In the genomic region with DNA sequence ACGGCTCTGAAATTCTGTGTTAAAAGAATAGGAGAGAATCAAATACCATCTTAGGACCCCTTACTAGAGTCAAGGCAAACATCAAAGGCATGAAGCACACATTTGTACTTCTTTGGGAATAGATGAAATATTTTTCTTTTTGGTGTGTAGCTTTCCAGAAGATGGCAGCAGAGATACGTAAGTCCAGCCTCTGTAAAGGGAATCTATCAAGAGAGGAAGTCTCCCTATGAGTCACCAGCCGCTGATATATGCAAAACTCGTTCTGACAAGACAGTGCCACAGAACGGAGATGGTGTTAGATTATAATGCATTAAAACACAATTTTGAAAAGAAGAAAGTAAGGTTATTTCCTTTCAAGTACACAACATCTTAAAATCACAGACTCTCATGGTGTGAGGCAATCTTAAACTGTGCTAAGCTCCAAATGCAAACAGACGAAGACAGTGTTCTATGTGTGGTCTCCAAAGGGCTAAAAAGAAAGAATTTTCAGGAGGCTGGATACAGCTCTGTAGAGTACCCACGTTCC, we compare ENCODE assay signal across 8 cellular contexts.
A peak's percentile ranks its signal among the peaks of the same experiment; 100 is the strongest.
DNase-seq lines count a peak whose midpoint lies in the region; ATAC-seq lines count a peak whose summit lies in the region.

No MANE protein-coding gene starts in this region.

- DNase-seq in Daoy (ENCODE audit: low read depth): peak; percentile 89
- peak; percentile 85 for DNase-seq in HPDE6-E6E7 (ENCODE audit: extremely low spot score)
- DNase-seq in NCI-H82 (lab: John Stamatoyannopoulos, UW): peak; percentile 76
- DNase-seq in activated CD8-positive, alpha-beta memory T cell treated with anti-CD3 and anti-CD28 coated beads, Interleukin-2, amount 50 U/mL, for 4 hours: peak; percentile 29
- peak; percentile 89 for DNase-seq in fibroblast of peridontal ligament (ENCODE audit: extremely low read depth)
- peak; percentile 90 for DNase-seq in non-pigmented ciliary epithelial cell (ENCODE audit: low read depth)
- DNase-seq in ureter (ENCODE audit: low spot score): peak; percentile 65

- peak; percentile 100 for ATAC-seq in GM21447 (IDR thresholded peaks at IDR 0.05; ENCODE audit: unreplicated experiment)

Comparison
In these comparisons a context has a peak if more than half of its experiments do, and no peak if none do; other contexts are left out.
1. Peak in every context shown above with its lines: DNase-seq and ATAC-seq.
2. DNase-seq: peak in every context shown above with its lines; median percentile 90 in non-pigmented ciliary epithelial cell; 89 in Daoy; 89 in fibroblast of peridontal ligament; 85 in HPDE6-E6E7; 76 in NCI-H82; 65 in ureter; 29 in activated CD8-positive, alpha-beta memory T cell treated with anti-CD3 and anti-CD28 coated beads, Interleukin-2, amount 50 U/mL, for 4 hours.